Comparison of ENCODE assay signal across 1 cellular context in the genomic region with DNA sequence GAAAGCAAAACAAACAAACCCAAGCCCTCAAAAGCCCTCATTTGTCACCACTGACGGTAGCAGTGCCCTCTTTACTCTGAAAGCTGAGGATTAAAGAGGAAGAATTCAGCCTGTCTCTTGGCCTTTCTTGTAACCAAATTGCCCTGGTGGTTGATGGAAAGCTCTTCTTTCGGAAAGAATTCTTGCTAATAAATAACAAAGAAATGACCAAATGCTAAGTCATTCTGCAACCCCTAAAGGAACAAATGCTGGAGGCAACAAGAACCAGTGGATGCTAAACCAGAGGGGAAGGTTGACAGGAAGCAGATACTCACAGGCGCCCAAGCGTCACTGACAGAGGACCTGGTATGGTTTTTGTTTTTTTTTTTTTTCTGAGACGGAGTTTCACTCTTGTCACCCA.
TF ChIP-seq lines count a peak whose summit lies in the region.

No MANE protein-coding gene starts in this region.

TF ChIP-seq in SK-N-SH treated with all-trans-retinoic acid at 6 μM for 48 hours, 23 proteins besides CTCF, POLR2A, EP300 and RAD21 (continued from another document):
- no peak for TF ChIP-seq ZNF565 (CRISPR knock-in tag; conservative IDR thresholded peaks at IDR 0.05; ENCODE audit: low read depth)
- no peak for TF ChIP-seq ARNTL (CRISPR knock-in tag; IDR thresholded peaks at IDR 0.05; ENCODE audit: borderline replicate concordance, low read depth)
- TF ChIP-seq, protein P1, sequence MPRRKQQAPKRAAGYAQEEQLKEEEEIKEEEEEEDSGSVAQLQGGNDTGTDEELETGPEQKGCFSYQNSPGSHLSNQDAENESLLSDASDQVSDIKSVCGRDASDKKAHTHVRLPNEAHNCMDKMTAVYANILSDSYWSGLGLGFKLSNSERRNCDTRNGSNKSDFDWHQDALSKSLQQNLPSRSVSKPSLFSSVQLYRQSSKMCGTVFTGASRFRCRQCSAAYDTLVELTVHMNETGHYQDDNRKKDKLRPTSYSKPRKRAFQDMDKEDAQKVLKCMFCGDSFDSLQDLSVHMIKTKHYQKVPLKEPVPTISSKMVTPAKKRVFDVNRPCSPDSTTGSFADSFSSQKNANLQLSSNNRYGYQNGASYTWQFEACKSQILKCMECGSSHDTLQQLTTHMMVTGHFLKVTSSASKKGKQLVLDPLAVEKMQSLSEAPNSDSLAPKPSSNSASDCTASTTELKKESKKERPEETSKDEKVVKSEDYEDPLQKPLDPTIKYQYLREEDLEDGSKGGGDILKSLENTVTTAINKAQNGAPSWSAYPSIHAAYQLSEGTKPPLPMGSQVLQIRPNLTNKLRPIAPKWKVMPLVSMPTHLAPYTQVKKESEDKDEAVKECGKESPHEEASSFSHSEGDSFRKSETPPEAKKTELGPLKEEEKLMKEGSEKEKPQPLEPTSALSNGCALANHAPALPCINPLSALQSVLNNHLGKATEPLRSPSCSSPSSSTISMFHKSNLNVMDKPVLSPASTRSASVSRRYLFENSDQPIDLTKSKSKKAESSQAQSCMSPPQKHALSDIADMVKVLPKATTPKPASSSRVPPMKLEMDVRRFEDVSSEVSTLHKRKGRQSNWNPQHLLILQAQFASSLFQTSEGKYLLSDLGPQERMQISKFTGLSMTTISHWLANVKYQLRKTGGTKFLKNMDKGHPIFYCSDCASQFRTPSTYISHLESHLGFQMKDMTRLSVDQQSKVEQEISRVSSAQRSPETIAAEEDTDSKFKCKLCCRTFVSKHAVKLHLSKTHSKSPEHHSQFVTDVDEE (CRISPR knock-in tag; IDR thresholded peaks at IDR 0.05), result no peak
- no peak for TF ChIP-seq CSDC2 (CRISPR knock-in tag; IDR thresholded peaks at IDR 0.05)
- TF ChIP-seq, protein P2, sequence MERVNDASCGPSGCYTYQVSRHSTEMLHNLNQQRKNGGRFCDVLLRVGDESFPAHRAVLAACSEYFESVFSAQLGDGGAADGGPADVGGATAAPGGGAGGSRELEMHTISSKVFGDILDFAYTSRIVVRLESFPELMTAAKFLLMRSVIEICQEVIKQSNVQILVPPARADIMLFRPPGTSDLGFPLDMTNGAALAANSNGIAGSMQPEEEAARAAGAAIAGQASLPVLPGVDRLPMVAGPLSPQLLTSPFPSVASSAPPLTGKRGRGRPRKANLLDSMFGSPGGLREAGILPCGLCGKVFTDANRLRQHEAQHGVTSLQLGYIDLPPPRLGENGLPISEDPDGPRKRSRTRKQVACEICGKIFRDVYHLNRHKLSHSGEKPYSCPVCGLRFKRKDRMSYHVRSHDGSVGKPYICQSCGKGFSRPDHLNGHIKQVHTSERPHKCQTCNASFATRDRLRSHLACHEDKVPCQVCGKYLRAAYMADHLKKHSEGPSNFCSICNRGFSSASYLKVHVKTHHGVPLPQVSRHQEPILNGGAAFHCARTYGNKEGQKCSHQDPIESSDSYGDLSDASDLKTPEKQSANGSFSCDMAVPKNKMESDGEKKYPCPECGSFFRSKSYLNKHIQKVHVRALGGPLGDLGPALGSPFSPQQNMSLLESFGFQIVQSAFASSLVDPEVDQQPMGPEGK (CRISPR knock-in tag; IDR thresholded peaks at IDR 0.05; ENCODE audit: borderline replicate concordance), result no peak
- TF ChIP-seq, protein P3, sequence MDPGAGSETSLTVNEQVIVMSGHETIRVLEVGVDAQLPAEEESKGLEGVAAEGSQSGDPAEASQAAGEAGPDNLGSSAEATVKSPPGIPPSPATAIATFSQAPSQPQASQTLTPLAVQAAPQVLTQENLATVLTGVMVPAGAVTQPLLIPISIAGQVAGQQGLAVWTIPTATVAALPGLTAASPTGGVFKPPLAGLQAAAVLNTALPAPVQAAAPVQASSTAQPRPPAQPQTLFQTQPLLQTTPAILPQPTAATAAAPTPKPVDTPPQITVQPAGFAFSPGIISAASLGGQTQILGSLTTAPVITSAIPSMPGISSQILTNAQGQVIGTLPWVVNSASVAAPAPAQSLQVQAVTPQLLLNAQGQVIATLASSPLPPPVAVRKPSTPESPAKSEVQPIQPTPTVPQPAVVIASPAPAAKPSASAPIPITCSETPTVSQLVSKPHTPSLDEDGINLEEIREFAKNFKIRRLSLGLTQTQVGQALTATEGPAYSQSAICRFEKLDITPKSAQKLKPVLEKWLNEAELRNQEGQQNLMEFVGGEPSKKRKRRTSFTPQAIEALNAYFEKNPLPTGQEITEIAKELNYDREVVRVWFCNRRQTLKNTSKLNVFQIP (CRISPR knock-in tag; IDR thresholded peaks at IDR 0.05; ENCODE audit: borderline replicate concordance, low read depth), result no peak
- no peak for TF ChIP-seq ZNF70 (CRISPR knock-in tag; IDR thresholded peaks at IDR 0.05)
- no peak for TF ChIP-seq ISL1 (CRISPR knock-in tag; IDR thresholded peaks at IDR 0.05)
- TF ChIP-seq TOX (CRISPR knock-in tag; IDR thresholded peaks at IDR 0.05; ENCODE audit: borderline replicate concordance), result no peak
- no peak for TF ChIP-seq ZFP30 (CRISPR knock-in tag; IDR thresholded peaks at IDR 0.05)
- TF ChIP-seq SNAI2 (CRISPR knock-in tag; IDR thresholded peaks at IDR 0.05), result no peak
- TF ChIP-seq BACH2 (CRISPR knock-in tag; IDR thresholded peaks at IDR 0.05; ENCODE audit: borderline replicate concordance), result no peak
- TF ChIP-seq RARB (CRISPR knock-in tag; IDR thresholded peaks at IDR 0.05), result no peak
- TF ChIP-seq ZNF8 (CRISPR knock-in tag; IDR thresholded peaks at IDR 0.05), result no peak
- no peak for TF ChIP-seq ZC3H10 (CRISPR knock-in tag; IDR thresholded peaks at IDR 0.05)
- no peak for TF ChIP-seq PPARA (CRISPR knock-in tag; IDR thresholded peaks at IDR 0.05; ENCODE audit: borderline replicate concordance)
